Comparison of ENCODE assay signal across 1 cellular context in the genomic region with DNA sequence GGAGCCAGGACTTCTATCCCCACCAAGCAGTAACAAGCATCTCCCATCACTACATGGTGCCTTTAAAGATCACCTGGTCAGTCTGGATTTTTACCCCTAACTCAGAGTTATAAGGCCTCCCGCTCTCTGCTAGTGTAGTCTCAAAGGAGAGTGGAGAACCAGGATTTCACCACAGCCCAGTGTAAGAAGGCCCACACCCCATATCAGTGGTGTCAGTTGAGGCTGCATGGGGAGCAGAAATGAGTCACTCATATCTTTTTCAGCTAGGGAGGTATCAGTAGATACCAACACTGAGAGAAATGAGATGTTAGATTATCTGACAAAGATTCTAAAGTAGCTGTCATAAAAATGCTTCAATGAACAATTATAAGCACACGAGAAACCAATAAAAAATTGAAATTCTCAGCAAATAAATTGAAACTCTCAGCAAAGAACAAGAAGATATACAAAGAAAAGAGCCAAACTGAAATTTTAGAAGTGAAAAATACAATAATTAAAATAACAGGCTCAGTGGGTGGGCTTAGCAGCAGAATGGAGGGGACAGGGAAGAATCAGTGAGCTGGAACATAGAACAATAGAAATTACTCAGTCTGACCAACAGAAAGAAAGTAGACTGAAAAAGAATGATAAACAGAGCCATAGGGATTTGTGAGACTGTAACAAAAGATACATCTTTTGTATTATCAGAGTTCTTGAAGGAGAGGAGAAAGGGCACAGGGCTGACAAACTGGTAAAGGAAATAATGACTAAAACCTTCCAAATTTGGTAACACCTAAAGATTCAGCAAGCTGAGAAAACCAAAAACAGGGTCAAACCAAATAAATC.
TF ChIP-seq lines count a peak whose summit lies in the region.

No MANE protein-coding gene starts in this region.

TF ChIP-seq in K562, 482 proteins besides CTCF, POLR2A, EP300 and RAD21 (continued from another document and continues in another):
- TF ChIP-seq, protein P1, sequence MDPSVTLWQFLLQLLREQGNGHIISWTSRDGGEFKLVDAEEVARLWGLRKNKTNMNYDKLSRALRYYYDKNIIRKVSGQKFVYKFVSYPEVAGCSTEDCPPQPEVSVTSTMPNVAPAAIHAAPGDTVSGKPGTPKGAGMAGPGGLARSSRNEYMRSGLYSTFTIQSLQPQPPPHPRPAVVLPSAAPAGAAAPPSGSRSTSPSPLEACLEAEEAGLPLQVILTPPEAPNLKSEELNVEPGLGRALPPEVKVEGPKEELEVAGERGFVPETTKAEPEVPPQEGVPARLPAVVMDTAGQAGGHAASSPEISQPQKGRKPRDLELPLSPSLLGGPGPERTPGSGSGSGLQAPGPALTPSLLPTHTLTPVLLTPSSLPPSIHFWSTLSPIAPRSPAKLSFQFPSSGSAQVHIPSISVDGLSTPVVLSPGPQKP (CRISPR knock-in tag; IDR thresholded peaks at IDR 0.05) = no peak
- no peak for TF ChIP-seq NCOA6 (IDR thresholded peaks at IDR 0.05)
- TF ChIP-seq SMAD1 (IDR thresholded peaks at IDR 0.05; ENCODE audit: low read depth, low read length, partially characterized antibody) = no peak
- no peak for TF ChIP-seq ZC3H11A (IDR thresholded peaks at IDR 0.05; ENCODE audit: low read depth, low read length)
- TF ChIP-seq ZFP36 (IDR thresholded peaks at IDR 0.05; ENCODE audit: low read depth, low read length, partially characterized antibody) = peak; percentile 53
- no peak for TF ChIP-seq FOXK2 (conservative IDR thresholded peaks at IDR 0.05 in 1 of 2, IDR thresholded peaks at IDR 0.05 in 1 of 2; ENCODE audit: low read depth in 2 of 2)
- TF ChIP-seq NCOA4 (IDR thresholded peaks at IDR 0.05; ENCODE audit: partially characterized antibody) = no peak
- TF ChIP-seq ZKSCAN1 (IDR thresholded peaks at IDR 0.05; ENCODE audit: low read depth, low read length) = no peak
- no peak for TF ChIP-seq IRF2 (CRISPR knock-in tag; IDR thresholded peaks at IDR 0.05)
- no peak for TF ChIP-seq CHD4 (IDR thresholded peaks at IDR 0.05; ENCODE audit: insufficient read depth, insufficient replicate concordance, low read depth, low read length, poor library complexity, severe bottlenecking)
- TF ChIP-seq C11orf30 (IDR thresholded peaks at IDR 0.05; ENCODE audit: low read depth) = no peak
- TF ChIP-seq MYNN (IDR thresholded peaks at IDR 0.05) = 0 out of 2 replicates have a peak, but pooled peaks have one; percentile 30
- no peak for TF ChIP-seq MYNN (CRISPR knock-in tag; IDR thresholded peaks at IDR 0.05)
- peak in 1 of 2 experiments; percentile 18 for TF ChIP-seq NCOA2 (IDR thresholded peaks at IDR 0.05; ENCODE audit: partially characterized antibody in 2 of 2)
- no peak for TF ChIP-seq RBBP5 (IDR thresholded peaks at IDR 0.05; ENCODE audit: borderline replicate concordance, insufficient read depth, low read length, poor library complexity, severe bottlenecking)
- peak in 1 of 2 experiments; percentile 36; a peak in 1 of 4 replicates for TF ChIP-seq ARNT (IDR thresholded peaks at IDR 0.05)
- TF ChIP-seq TAF1 (IDR thresholded peaks at IDR 0.05; ENCODE audit: control insufficient read depth, extremely low read depth, insufficient read depth, low read length, severe bottlenecking) = no peak
- TF ChIP-seq, protein P2, sequence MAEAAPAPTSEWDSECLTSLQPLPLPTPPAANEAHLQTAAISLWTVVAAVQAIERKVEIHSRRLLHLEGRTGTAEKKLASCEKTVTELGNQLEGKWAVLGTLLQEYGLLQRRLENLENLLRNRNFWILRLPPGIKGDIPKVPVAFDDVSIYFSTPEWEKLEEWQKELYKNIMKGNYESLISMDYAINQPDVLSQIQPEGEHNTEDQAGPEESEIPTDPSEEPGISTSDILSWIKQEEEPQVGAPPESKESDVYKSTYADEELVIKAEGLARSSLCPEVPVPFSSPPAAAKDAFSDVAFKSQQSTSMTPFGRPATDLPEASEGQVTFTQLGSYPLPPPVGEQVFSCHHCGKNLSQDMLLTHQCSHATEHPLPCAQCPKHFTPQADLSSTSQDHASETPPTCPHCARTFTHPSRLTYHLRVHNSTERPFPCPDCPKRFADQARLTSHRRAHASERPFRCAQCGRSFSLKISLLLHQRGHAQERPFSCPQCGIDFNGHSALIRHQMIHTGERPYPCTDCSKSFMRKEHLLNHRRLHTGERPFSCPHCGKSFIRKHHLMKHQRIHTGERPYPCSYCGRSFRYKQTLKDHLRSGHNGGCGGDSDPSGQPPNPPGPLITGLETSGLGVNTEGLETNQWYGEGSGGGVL (CRISPR knock-in tag; IDR thresholded peaks at IDR 0.05) = no peak
- TF ChIP-seq CXXC5 (CRISPR knock-in tag; IDR thresholded peaks at IDR 0.05) = no peak
- TF ChIP-seq, protein P3, sequence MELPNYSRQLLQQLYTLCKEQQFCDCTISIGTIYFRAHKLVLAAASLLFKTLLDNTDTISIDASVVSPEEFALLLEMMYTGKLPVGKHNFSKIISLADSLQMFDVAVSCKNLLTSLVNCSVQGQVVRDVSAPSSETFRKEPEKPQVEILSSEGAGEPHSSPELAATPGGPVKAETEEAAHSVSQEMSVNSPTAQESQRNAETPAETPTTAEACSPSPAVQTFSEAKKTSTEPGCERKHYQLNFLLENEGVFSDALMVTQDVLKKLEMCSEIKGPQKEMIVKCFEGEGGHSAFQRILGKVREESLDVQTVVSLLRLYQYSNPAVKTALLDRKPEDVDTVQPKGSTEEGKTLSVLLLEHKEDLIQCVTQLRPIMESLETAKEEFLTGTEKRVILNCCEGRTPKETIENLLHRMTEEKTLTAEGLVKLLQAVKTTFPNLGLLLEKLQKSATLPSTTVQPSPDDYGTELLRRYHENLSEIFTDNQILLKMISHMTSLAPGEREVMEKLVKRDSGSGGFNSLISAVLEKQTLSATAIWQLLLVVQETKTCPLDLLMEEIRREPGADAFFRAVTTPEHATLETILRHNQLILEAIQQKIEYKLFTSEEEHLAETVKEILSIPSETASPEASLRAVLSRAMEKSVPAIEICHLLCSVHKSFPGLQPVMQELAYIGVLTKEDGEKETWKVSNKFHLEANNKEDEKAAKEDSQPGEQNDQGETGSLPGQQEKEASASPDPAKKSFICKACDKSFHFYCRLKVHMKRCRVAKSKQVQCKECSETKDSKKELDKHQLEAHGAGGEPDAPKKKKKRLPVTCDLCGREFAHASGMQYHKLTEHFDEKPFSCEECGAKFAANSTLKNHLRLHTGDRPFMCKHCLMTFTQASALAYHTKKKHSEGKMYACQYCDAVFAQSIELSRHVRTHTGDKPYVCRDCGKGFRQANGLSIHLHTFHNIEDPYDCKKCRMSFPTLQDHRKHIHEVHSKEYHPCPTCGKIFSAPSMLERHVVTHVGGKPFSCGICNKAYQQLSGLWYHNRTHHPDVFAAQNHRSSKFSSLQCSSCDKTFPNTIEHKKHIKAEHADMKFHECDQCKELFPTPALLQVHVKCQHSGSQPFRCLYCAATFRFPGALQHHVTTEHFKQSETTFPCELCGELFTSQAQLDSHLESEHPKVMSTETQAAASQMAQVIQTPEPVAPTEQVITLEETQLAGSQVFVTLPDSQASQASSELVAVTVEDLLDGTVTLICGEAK (IDR thresholded peaks at IDR 0.05) = no peak
- TF ChIP-seq, protein P3 (CRISPR knock-in tag; IDR thresholded peaks at IDR 0.05) = no peak
- no peak for TF ChIP-seq SNRNP70 (optimal IDR thresholded peaks at IDR 0.05; ENCODE audit: low read depth, low read length)
- TF ChIP-seq NCOR1 (IDR thresholded peaks at IDR 0.05) = peak; percentile 89
- TF ChIP-seq ZNF436 (CRISPR knock-in tag; IDR thresholded peaks at IDR 0.05) = no peak
- TF ChIP-seq FOSL1 (tag; conservative IDR thresholded peaks at IDR 0.05) = peak; percentile 98
- TF ChIP-seq HDAC3 (IDR thresholded peaks at IDR 0.05; ENCODE audit: borderline replicate concordance, partially characterized antibody) = peak; percentile 61
- TF ChIP-seq JUN (IDR thresholded peaks at IDR 0.05; ENCODE audit: borderline replicate concordance, low read depth, low read length) = peak; percentile 93
- no peak for TF ChIP-seq JUN (CRISPR knock-in tag; IDR thresholded peaks at IDR 0.05; ENCODE audit: borderline replicate concordance)
- no peak for TF ChIP-seq BDP1 (IDR thresholded peaks at IDR 0.05; ENCODE audit: insufficient read depth, insufficient read length)
- no peak for TF ChIP-seq NFRKB (IDR thresholded peaks at IDR 0.05; ENCODE audit: low read depth)
- TF ChIP-seq SPI1 (IDR thresholded peaks at IDR 0.05; ENCODE audit: borderline replicate concordance, low read depth, low read length) = no peak
- TF ChIP-seq ZNF551 (CRISPR knock-in tag; IDR thresholded peaks at IDR 0.05) = no peak
- TF ChIP-seq SMC3 (conservative IDR thresholded peaks at IDR 0.05; ENCODE audit: insufficient read depth, low read depth, low read length) = no peak
- no peak for TF ChIP-seq RAD51 (IDR thresholded peaks at IDR 0.05; ENCODE audit: borderline replicate concordance, low read depth)
- no peak for TF ChIP-seq ZNF134 (CRISPR knock-in tag; conservative IDR thresholded peaks at IDR 0.05)
- TF ChIP-seq PHF21A (IDR thresholded peaks at IDR 0.05; ENCODE audit: borderline replicate concordance, low read depth) = no peak
- no peak for TF ChIP-seq TAF9B (IDR thresholded peaks at IDR 0.05; ENCODE audit: partially characterized antibody)
- TF ChIP-seq, protein P4, sequence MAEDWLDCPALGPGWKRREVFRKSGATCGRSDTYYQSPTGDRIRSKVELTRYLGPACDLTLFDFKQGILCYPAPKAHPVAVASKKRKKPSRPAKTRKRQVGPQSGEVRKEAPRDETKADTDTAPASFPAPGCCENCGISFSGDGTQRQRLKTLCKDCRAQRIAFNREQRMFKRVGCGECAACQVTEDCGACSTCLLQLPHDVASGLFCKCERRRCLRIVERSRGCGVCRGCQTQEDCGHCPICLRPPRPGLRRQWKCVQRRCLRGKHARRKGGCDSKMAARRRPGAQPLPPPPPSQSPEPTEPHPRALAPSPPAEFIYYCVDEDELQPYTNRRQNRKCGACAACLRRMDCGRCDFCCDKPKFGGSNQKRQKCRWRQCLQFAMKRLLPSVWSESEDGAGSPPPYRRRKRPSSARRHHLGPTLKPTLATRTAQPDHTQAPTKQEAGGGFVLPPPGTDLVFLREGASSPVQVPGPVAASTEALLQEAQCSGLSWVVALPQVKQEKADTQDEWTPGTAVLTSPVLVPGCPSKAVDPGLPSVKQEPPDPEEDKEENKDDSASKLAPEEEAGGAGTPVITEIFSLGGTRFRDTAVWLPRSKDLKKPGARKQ (CRISPR knock-in tag; IDR thresholded peaks at IDR 0.05) = no peak
- no peak for TF ChIP-seq RBM17 (IDR thresholded peaks at IDR 0.05; ENCODE audit: borderline replicate concordance, low read depth, low read length)
- TF ChIP-seq SMARCA5 (IDR thresholded peaks at IDR 0.05) = no peak
- peak; percentile 87 for TF ChIP-seq TCF3 (CRISPR knock-in tag; IDR thresholded peaks at IDR 0.05)
- TF ChIP-seq ETV6 (IDR thresholded peaks at IDR 0.05; ENCODE audit: borderline replicate concordance in 1 of 2, low read depth in 2 of 2, low read length in 1 of 2) = no peak
- no peak for TF ChIP-seq ETV6 (CRISPR knock-in tag; IDR thresholded peaks at IDR 0.05; ENCODE audit: borderline replicate concordance)
- TF ChIP-seq, protein P5, sequence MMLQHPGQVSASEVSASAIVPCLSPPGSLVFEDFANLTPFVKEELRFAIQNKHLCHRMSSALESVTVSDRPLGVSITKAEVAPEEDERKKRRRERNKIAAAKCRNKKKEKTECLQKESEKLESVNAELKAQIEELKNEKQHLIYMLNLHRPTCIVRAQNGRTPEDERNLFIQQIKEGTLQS (IDR thresholded peaks at IDR 0.05) = peak; percentile 84
- TF ChIP-seq, protein P5 (CRISPR knock-in tag; conservative IDR thresholded peaks at IDR 0.05) = no peak
